ENCODE assay signal across 20 cellular contexts in genomic region chr18:23648930-23649622, GRCh38. TPM values are rescaled to one million over a fixed set of nuclear protein-coding genes. Genes with fewer than 3 reads are reported as not detected.
A peak's percentile ranks its signal among the peaks of the same experiment; 100 is the strongest.
DNase-seq lines count a peak whose midpoint lies in the region; ATAC-seq, FAIRE-seq and TF ChIP-seq lines count a peak whose summit lies in the region.
"Had no signal": no experiment of that assay in that cellular context is flagged by ENCODE, and none has a peak within 500 bp of the region (broad histone marks: within the 10 kb centered on the region; RNA-seq: fewer than 3 reads in every experiment).

No MANE protein-coding gene starts in this region.

- no peaks in the 10 kb centered on the region for H3K9me3 Mint-ChIP-seq in type B pancreatic cell
- H3K9me3 Mint-ChIP-seq: CD8-positive, alpha-beta T cell; H9 had no signal

- intact Hi-C loops in heart right ventricle (cut with DNase I) (no loop called here), cardiac septum (cut with DNase I) (no loop called here), endothelial cell of umbilical vein (cut with micrococcal nuclease) (loop anchor here (2.0 to 5.0 kb wide), 2 partner anchors 22 to 38 kb away; partner anchors contain the start of gene LAMA3)

- H2AFZ ChIP-seq in endothelial cell of umbilical vein (ENCODE audit: low read depth, low read length): peak overlapping the region; percentile 65

- H3K36me3 ChIP-seq in heart right ventricle: peaks cover 0 to 15% (median 0%) of the 10 kb centered on the region in 9 donors
- H3K36me3 ChIP-seq in endothelial cell of umbilical vein (ENCODE audit: control insufficient read depth in 2 of 2, extremely low read depth in 1 of 2, insufficient read depth in 2 of 2, low read length in 2 of 2): no peaks in the 10 kb centered on the region
- H3K36me3 ChIP-seq: BLaER1 had no signal

- no peaks in the 10 kb centered on the region for H4K20me1 ChIP-seq in endothelial cell of umbilical vein (replicated peaks; ENCODE audit: control insufficient read depth, extremely low read depth, insufficient read depth, low read length)
- H4K20me1 ChIP-seq: BLaER1 had no signal

- TF ChIP-seq POLR2A in endothelial cell of umbilical vein (IDR thresholded peaks at IDR 0.05; ENCODE audit: low read depth, low read length): no peak

- TF ChIP-seq CTCF in heart right ventricle (IDR thresholded peaks at IDR 0.05) (no peak), endothelial cell of umbilical vein (IDR thresholded peaks at IDR 0.05; ENCODE audit: extremely low read depth in 1 of 2, insufficient read depth in 1 of 2, low read depth in 1 of 2, low read length in 2 of 2) (no peak), type B pancreatic cell (conservative IDR thresholded peaks at IDR 0.05) (no peak)

- H3K27me3 Mint-ChIP-seq in type B pancreatic cell: no peaks in the 10 kb centered on the region

- H3K79me2 ChIP-seq in endothelial cell of umbilical vein (ENCODE audit: control insufficient read depth, insufficient read depth, low read length): no peaks in the 10 kb centered on the region

- 52 to 62% methylated on average over 8 of the region's 8 CpGs for WGBS in heart right ventricle, 2 donors

- H3K27ac Mint-ChIP-seq in type B pancreatic cell: no peak overlapping the region
- H3K27ac Mint-ChIP-seq: CD8-positive, alpha-beta T cell; H9 had no signal

- no peak overlapping the region for H3K9ac ChIP-seq in endothelial cell of umbilical vein (replicated peaks; ENCODE audit: extremely low read depth, insufficient read depth, low read length)
- H3K9ac ChIP-seq: BLaER1, KMS-11 had no signal

- H3K27ac ChIP-seq in heart right ventricle (peak overlapping the region in 9 of 10 donors; percentile 11 to 85 (median 41)), endothelial cell of umbilical vein (ENCODE audit: insufficient read depth, low read depth, low read length) (no peak overlapping the region)
- H3K27ac ChIP-seq: 22Rv1, BLaER1, KMS-11 had no signal

- FAIRE-seq in endothelial cell of umbilical vein (lab: Jason Lieb, UNC): peak; percentile 81

- peak in 6 of 8 donors; percentile 45 to 80 (median 62) for ATAC-seq in heart right ventricle
- ATAC-seq: CD8-positive, alpha-beta T cell; Panc1 had no signal

- no peaks in the 10 kb centered on the region for H3K27me3 ChIP-seq in heart right ventricle
- peaks cover 0 to 10% of the 10 kb centered on the region in 2 experiments for H3K27me3 ChIP-seq in endothelial cell of umbilical vein (ENCODE audit: control insufficient read depth in 2 of 2, insufficient read depth in 2 of 2, low read length in 2 of 2)
- H3K27me3 ChIP-seq: BLaER1 had no signal

- peak overlapping the region; percentile 6 for H3K4me3 Mint-ChIP-seq in type B pancreatic cell
- H3K4me3 Mint-ChIP-seq: CD8-positive, alpha-beta T cell; H9 had no signal

- H3K9me3 ChIP-seq in heart right ventricle: no peaks in the 10 kb centered on the region
- H3K9me3 ChIP-seq in endothelial cell of umbilical vein (replicated peaks; ENCODE audit: control insufficient read depth, insufficient read depth, low read length): no peaks in the 10 kb centered on the region
- H3K9me3 ChIP-seq: BLaER1 had no signal

- H3K36me3 Mint-ChIP-seq in type B pancreatic cell: no peaks in the 10 kb centered on the region
- H3K36me3 Mint-ChIP-seq: CD8-positive, alpha-beta T cell had no signal

- no peaks in the 10 kb centered on the region for H3K9me1 ChIP-seq in endothelial cell of umbilical vein (replicated peaks; ENCODE audit: control insufficient read depth, extremely low read depth, insufficient read depth, low read length)

- H3K4me1 ChIP-seq in heart right ventricle (peaks cover 5 to 48% (median 30%) of the 10 kb centered on the region in 9 donors), endothelial cell of umbilical vein (ENCODE audit: control insufficient read depth, extremely low read depth, insufficient read depth, low read length) (peaks cover 10% of the 10 kb centered on the region)

- peak; percentile 54 for DNase-seq in DMS79 treated with DMSO at 0.1 percent for 48 hours (lab: John Stamatoyannopoulos, UW)
- no peak for DNase-seq in DMS79 (lab: John Stamatoyannopoulos, UW)
- no peak for DNase-seq in heart right ventricle
- DNase-seq in cardiac septum (ENCODE audit: low spot score): no peak
- peak; percentile 77 for DNase-seq in endothelial cell of umbilical vein (ENCODE audit: low read depth, low spot score)
- DNase-seq in type B pancreatic cell (ENCODE audit: extremely low spot score, unreplicated experiment): no peak
- DNase-seq in NCI-H1105 treated with DMSO at 0.1 percent for 48 hours (lab: John Stamatoyannopoulos, UW): no peak
- DNase-seq in inferior parietal cortex (ENCODE audit: extremely low spot score): no peak
- DNase-seq: CD8-positive, alpha-beta T cell; H9; NCI-H1092 treated with DMSO at 0.1 percent for 48 hours; NCI-H1694 treated with DMSO at 0.1 percent for 48 hours; NCI-H2171; NCI-H446 treated with DMSO at 0.1 percent for 48 hours; NCI-H748 treated with DMSO at 0.1 percent for 48 hours had no signal

- H3K4me2 ChIP-seq in endothelial cell of umbilical vein (ENCODE audit: insufficient read depth, low read length): peak overlapping the region; percentile 45
- H3K4me2 ChIP-seq: BLaER1, KMS-11 had no signal

- BruUV-seq in endothelial cell of umbilical vein (replicated peaks; lab: Mats Ljungman, UMichigan): no TSS peak

- POLR2A ChIA-PET in endothelial cell of umbilical vein (lab: Charles Lee): no interaction called here

- CTCF ChIA-PET in endothelial cell of umbilical vein (lab: Charles Lee): interaction anchor here (1.5 kb wide), 1 partner anchor 54 kb away, joined by 3 read pairs; no protein-coding TSS in a partner anchor

- H3K4me3 ChIP-seq in heart right ventricle: peak overlapping the region in 2 of 10 donors; percentile 2 to 15
- H3K4me3 ChIP-seq in endothelial cell of umbilical vein (replicated peaks in 1 of 3; ENCODE audit: insufficient read depth in 1 of 3, low read depth in 1 of 3, low read length in 3 of 3): no peak overlapping the region
- H3K4me3 ChIP-seq: BLaER1 had no signal

- peaks cover 47% of the 10 kb centered on the region for H3K4me1 Mint-ChIP-seq in type B pancreatic cell (ENCODE audit: unreplicated experiment)

- dilution Hi-C loops in endothelial cell of umbilical vein (cut with MboI; ENCODE audit: extremely low pct_ligation_motif_present, low sequenced_read_pairs): no loop called here

TF ChIP-seq in endothelial cell of umbilical vein, 7 proteins besides CTCF, POLR2A, EP300 and RAD21:
- no peak for TF ChIP-seq POLR2AphosphoS5 (IDR thresholded peaks at IDR 0.05; ENCODE audit: insufficient read depth, low read depth, low read length)
- no peak for TF ChIP-seq MYC (IDR thresholded peaks at IDR 0.05; ENCODE audit: low read depth, low read length)
- TF ChIP-seq FOS (IDR thresholded peaks at IDR 0.05; ENCODE audit: borderline replicate concordance, insufficient read depth, low read length): no peak
- TF ChIP-seq JUN (IDR thresholded peaks at IDR 0.05; ENCODE audit: borderline replicate concordance, insufficient read depth, insufficient read length, low read depth): no peak
- no peak for TF ChIP-seq EZH2 (IDR thresholded peaks at IDR 0.05; ENCODE audit: borderline replicate concordance, low read depth, low read length, severe bottlenecking)
- TF ChIP-seq MAX (IDR thresholded peaks at IDR 0.05; ENCODE audit: insufficient read depth, insufficient read length): no peak
- TF ChIP-seq GATA2 (IDR thresholded peaks at IDR 0.05; ENCODE audit: insufficient read depth, insufficient read length, low read depth, low read length): no peak

RNA-seq across cellular contexts. Expression of gene ANKRD29, which starts 13.6 kb away (rescaled TPM):
- total RNA-seq in heart right ventricle (1 to 10 TPM; 2.8 to 8.5 (median 6.0) TPM), cardiac septum (3.9 TPM), endothelial cell of umbilical vein (1.2 and 2.6 TPM in 2 replicates), type B pancreatic cell (ENCODE audit: low replicate concordance) (2.4 and 3.5 TPM in 2 replicates)
- polyA plus RNA-seq in heart right ventricle (10 to 100 TPM in 1 of 2 donors, 1 to 10 TPM in 1; 2.1 to 11.5 TPM), endothelial cell of umbilical vein (0.03 and 0.18 TPM in 2 replicates)
- 0.10 and 0.13 TPM in 2 replicates for polyA plus RNA-seq in endothelial cell of umbilical vein (2011; cell fraction: cytosol; rRNA removed)
- polyA plus RNA-seq in endothelial cell of umbilical vein (2011; cell fraction: nucleus; rRNA removed): 0.57 and 0.63 TPM in 2 replicates
- 1.2 and 1.8 TPM in 2 replicates for polyA plus RNA-seq in endothelial cell of umbilical vein (2012)
- not detected in 2 replicates for polyA minus RNA-seq in endothelial cell of umbilical vein
- 7.8 TPM for polyA minus RNA-seq in endothelial cell of umbilical vein (2011; cell fraction: cytosol; rRNA and poly(A)+ RNA removed)
- polyA minus RNA-seq in endothelial cell of umbilical vein (2011; cell fraction: nucleus; rRNA and poly(A)+ RNA removed): 0.14 TPM in 1 of 2 replicates, not detected in the other
- total RNA-seq: CD8-positive, alpha-beta T cell; G401 had no signal

RNA-seq across cellular contexts. Expression of gene LAMA3, which starts 40.2 kb away (rescaled TPM):
- total RNA-seq in heart right ventricle: 1 to 10 TPM in 9 of 10 donors, under 1 TPM in 1; 0.89 to 5.3 (median 3.3) TPM
- 1 to 10 TPM; 1.7 to 3.7 TPM for polyA plus RNA-seq in heart right ventricle
- 3.0 TPM for total RNA-seq in cardiac septum
- total RNA-seq in endothelial cell of umbilical vein: 7.1 and 12.3 TPM in 2 replicates
- polyA plus RNA-seq in endothelial cell of umbilical vein: 2.5 and 2.6 TPM in 2 replicates
- 1.9 and 2.5 TPM in 2 replicates for polyA plus RNA-seq in endothelial cell of umbilical vein (2011; cell fraction: cytosol; rRNA removed)
- 8.4 and 9.3 TPM in 2 replicates for polyA plus RNA-seq in endothelial cell of umbilical vein (2011; cell fraction: nucleus; rRNA removed)
- polyA plus RNA-seq in endothelial cell of umbilical vein (2012): 8.0 and 8.9 TPM in 2 replicates
- 5.5 and 6.1 TPM in 2 replicates for polyA minus RNA-seq in endothelial cell of umbilical vein
- polyA minus RNA-seq in endothelial cell of umbilical vein (2011; cell fraction: cytosol; rRNA and poly(A)+ RNA removed): 9.4 TPM
- polyA minus RNA-seq in endothelial cell of umbilical vein (2011; cell fraction: nucleus; rRNA and poly(A)+ RNA removed): 7.0 and 10.4 TPM in 2 replicates
- total RNA-seq in type B pancreatic cell (ENCODE audit: low replicate concordance): 9.4 and 15.3 TPM in 2 replicates
- total RNA-seq: CD8-positive, alpha-beta T cell had no signal

Comparison
In these comparisons a context has a peak if more than half of its experiments do, and no peak if none do; other contexts are left out.
1. DNase-seq: peak in DMS79 treated with DMSO at 0.1 percent for 48 hours (single experiment) and endothelial cell of umbilical vein (single experiment); none in DMS79 (single experiment), heart right ventricle (0 of 2), cardiac septum (single experiment), type B pancreatic cell (single experiment), NCI-H1105 treated with DMSO at 0.1 percent for 48 hours (single experiment) and inferior parietal cortex (single experiment).